Comparison of ENCODE assay signal across 8 cellular contexts in the genomic region with DNA sequence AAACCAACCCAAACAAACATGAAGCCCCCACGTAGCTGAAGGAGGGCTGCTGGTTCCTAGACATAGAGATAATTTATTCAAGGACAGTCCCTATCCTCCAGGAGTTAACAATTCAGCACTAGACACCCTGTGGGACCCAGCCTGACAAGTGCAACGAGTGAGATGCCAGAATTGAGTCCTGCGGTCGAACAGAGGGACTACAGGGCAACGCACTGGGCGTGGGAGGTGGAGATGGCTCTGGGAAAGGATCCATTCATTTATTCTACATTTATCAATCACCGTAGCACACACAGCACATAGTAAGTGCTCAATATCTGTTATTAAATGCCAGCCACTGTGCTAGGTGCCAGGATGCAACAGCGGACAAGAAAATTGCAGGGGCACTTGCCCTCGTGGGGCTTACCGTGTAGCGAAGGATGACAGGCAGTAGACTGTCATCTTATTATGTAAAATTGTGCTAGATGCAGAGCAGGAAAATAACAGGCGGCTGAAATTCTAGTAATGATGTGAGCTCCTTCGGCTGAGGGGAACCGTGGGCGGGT. TPM values are rescaled to one million over a fixed set of nuclear protein-coding genes. Genes with fewer than 3 reads are reported as not detected.
DNase-seq lines count a peak whose midpoint lies in the region; ATAC-seq and TF ChIP-seq lines count a peak whose summit lies in the region.

No MANE protein-coding gene starts in this region.

- H3K9me3 Mint-ChIP-seq in activated CD4-positive, alpha-beta T cell treated with anti-CD3 and anti-CD28 coated beads for 36 hours (ENCODE audit: low read depth): no peaks in the 10 kb centered on the region

- no peaks in the 10 kb centered on the region for H3K9me3 ChIP-seq in T-helper 17 cell (ENCODE audit: control insufficient read depth, low read length, poor library complexity, severe bottlenecking)

- no peaks in the 10 kb centered on the region for H3K27me3 Mint-ChIP-seq in activated CD4-positive, alpha-beta T cell treated with anti-CD3 and anti-CD28 coated beads for 36 hours
- no peaks in the 10 kb centered on the region for H3K27me3 Mint-ChIP-seq in T-helper 17 cell

- peak overlapping the region; percentile 84 for H3K4me3 Mint-ChIP-seq in activated CD4-positive, alpha-beta T cell treated with anti-CD3 and anti-CD28 coated beads for 36 hours
- H3K4me3 Mint-ChIP-seq in T-helper 17 cell: peak overlapping the region; percentile 99

- ATAC-seq in activated CD4-positive, alpha-beta T cell treated with anti-CD3 and anti-CD28 coated beads for 36 hours: peak; percentile 1
- no peak for ATAC-seq in T-helper 17 cell

- TF ChIP-seq CTCF in fibroblast of pulmonary artery (IDR thresholded peaks at IDR 0.05; ENCODE audit: low read length, missing control alignments) (no peak), retinal pigment epithelial cell (conservative IDR thresholded peaks at IDR 0.05; ENCODE audit: low read depth, low read length) (no peak)

- peak overlapping the region; percentile 88 for H3K27ac Mint-ChIP-seq in activated CD4-positive, alpha-beta T cell treated with anti-CD3 and anti-CD28 coated beads for 36 hours
- H3K27ac Mint-ChIP-seq in T-helper 17 cell: peak overlapping the region; percentile 93

- CTCF ChIA-PET in activated CD4-positive, alpha-beta T cell treated with anti-CD3 and anti-CD28 coated beads for 36 hours (lab: Charles Lee): interaction anchor here (0.8 to 8.2 kb wide), 11 partner anchors 10 to 129 kb away, joined by 3 to 75 read pairs (median 15); no protein-coding TSS in a partner anchor

- H3K36me3 Mint-ChIP-seq in activated CD4-positive, alpha-beta T cell treated with anti-CD3 and anti-CD28 coated beads for 36 hours (ENCODE audit: low read depth): no peaks in the 10 kb centered on the region
- H3K36me3 Mint-ChIP-seq in T-helper 17 cell (ENCODE audit: low read depth): no peaks in the 10 kb centered on the region

- peak overlapping the region; percentile 92 for H3K4me3 ChIP-seq in fibroblast of pulmonary artery (replicated peaks; ENCODE audit: low read depth, low read length)
- peak overlapping the region; percentile 93 for H3K4me3 ChIP-seq in retinal pigment epithelial cell (ENCODE audit: low read length)

- POLR2A ChIA-PET in activated CD4-positive, alpha-beta T cell treated with anti-CD3 and anti-CD28 coated beads for 36 hours (lab: Charles Lee): interaction anchor here (0.8 to 2.1 kb wide), 4 partner anchors 15 to 32 kb away, joined by 3 to 16 read pairs (median 4); no protein-coding TSS in a partner anchor

- H3K4me1 Mint-ChIP-seq in activated CD4-positive, alpha-beta T cell treated with anti-CD3 and anti-CD28 coated beads for 36 hours: peaks cover 35% of the 10 kb centered on the region
- H3K4me1 Mint-ChIP-seq in T-helper 17 cell: peaks cover 16% of the 10 kb centered on the region

- intact Hi-C loops in activated CD4-positive, alpha-beta T cell treated with anti-CD3 and anti-CD28 coated beads for 36 hours (cut with DNase I, micrococcal nuclease): loop anchor here in 1 of 2 experiments (2.0 kb wide), 1 partner anchor 13 kb away; no protein-coding TSS in a partner anchor

- peak; percentile 65 for DNase-seq in activated CD4-positive, alpha-beta T cell treated with anti-CD3 and anti-CD28 coated beads for 36 hours
- no peak for DNase-seq in activated CD4-positive, alpha-beta T cell treated with anti-CD3 and anti-CD28 coated beads for 4 hours
- no peak for DNase-seq in T-helper 17 cell
- DNase-seq in fibroblast of pulmonary artery (ENCODE audit: low read depth): no peak
- no peak for DNase-seq in retinal pigment epithelial cell (ENCODE audit: low read depth)
- DNase-seq in T-helper 9 cell: no peak
- DNase-seq in GM19240 (ENCODE audit: insufficient read length, low spot score): no peak
- no peak for DNase-seq in midbrain (lab: John Stamatoyannopoulos, UW)

RNA-seq across cellular contexts. Expression of gene ARHGAP26, which starts 0.9 kb away (rescaled TPM):
- 10 to 100 TPM; 12.8 to 15.4 TPM for total RNA-seq in activated CD4-positive, alpha-beta T cell treated with anti-CD3 and anti-CD28 coated beads for 36 hours
- total RNA-seq in T-helper 17 cell: 10 to 100 TPM; 21.3 to 22.7 TPM
